1 cellular context compared by ENCODE assay signal in genomic region chr19:46082728-46083050, GRCh38.
TF ChIP-seq lines count a peak whose summit lies in the region.

No MANE protein-coding gene starts in this region.

TF ChIP-seq in SK-N-SH treated with all-trans-retinoic acid at 6 μM for 48 hours, 23 proteins besides CTCF, POLR2A, EP300 and RAD21 (continued from another document):
- no peak for TF ChIP-seq ZNF565 (CRISPR knock-in tag; conservative IDR thresholded peaks at IDR 0.05; ENCODE audit: low read depth)
- TF ChIP-seq, protein P1, sequence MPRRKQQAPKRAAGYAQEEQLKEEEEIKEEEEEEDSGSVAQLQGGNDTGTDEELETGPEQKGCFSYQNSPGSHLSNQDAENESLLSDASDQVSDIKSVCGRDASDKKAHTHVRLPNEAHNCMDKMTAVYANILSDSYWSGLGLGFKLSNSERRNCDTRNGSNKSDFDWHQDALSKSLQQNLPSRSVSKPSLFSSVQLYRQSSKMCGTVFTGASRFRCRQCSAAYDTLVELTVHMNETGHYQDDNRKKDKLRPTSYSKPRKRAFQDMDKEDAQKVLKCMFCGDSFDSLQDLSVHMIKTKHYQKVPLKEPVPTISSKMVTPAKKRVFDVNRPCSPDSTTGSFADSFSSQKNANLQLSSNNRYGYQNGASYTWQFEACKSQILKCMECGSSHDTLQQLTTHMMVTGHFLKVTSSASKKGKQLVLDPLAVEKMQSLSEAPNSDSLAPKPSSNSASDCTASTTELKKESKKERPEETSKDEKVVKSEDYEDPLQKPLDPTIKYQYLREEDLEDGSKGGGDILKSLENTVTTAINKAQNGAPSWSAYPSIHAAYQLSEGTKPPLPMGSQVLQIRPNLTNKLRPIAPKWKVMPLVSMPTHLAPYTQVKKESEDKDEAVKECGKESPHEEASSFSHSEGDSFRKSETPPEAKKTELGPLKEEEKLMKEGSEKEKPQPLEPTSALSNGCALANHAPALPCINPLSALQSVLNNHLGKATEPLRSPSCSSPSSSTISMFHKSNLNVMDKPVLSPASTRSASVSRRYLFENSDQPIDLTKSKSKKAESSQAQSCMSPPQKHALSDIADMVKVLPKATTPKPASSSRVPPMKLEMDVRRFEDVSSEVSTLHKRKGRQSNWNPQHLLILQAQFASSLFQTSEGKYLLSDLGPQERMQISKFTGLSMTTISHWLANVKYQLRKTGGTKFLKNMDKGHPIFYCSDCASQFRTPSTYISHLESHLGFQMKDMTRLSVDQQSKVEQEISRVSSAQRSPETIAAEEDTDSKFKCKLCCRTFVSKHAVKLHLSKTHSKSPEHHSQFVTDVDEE (CRISPR knock-in tag; IDR thresholded peaks at IDR 0.05), result no peak
- TF ChIP-seq RARB (CRISPR knock-in tag; IDR thresholded peaks at IDR 0.05), result no peak
- TF ChIP-seq ZNF8 (CRISPR knock-in tag; IDR thresholded peaks at IDR 0.05), result no peak
